29 cellular contexts compared by ENCODE assay signal in the genomic region with DNA sequence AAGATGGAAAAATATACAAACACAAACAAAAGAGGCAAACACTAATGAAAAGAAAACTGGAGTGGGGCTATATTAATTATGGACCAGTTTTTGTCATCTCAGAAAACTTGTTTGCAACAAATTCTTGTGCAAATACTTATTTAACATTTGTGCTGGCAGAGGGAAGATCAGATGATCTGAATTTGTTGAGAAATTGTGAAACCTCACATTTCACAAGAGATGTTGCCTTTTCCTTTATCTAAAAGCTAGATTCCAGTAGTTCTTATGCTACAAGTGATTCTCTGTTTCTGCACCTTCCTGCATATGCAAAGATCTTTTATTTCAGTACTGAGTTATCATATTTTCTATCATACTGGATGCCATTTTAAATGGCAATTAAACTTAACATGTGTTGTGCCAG.
DNase-seq lines count a peak whose midpoint lies in the region; ATAC-seq and TF ChIP-seq lines count a peak whose summit lies in the region.
"Had no signal": no experiment of that assay in that cellular context is flagged by ENCODE, and none has a peak within 500 bp of the region (broad histone marks: within the 10 kb centered on the region; RNA-seq: fewer than 3 reads in every experiment).

No MANE protein-coding gene starts in this region.

- no peak overlapping the region for H2BK5ac ChIP-seq in H9 (ENCODE audit: insufficient read length, low read length)

- ATAC-seq in HG03565 (IDR thresholded peaks at IDR 0.05; ENCODE audit: unreplicated experiment), result no peak
- ATAC-seq: activated CD8-positive, alpha-beta T cell treated with anti-CD3 and anti-CD28 coated beads, Interleukin-2, amount 10 ng/mL, durations not matched to agents 7 days and 5 days; foreskin keratinocyte; heart left ventricle; naive thymus-derived CD8-positive, alpha-beta T cell had no signal

- in situ Hi-C loops in SK-MEL-5 (cut with HindIII; ENCODE audit: low pct_unique_long_range_greater_than_20kb, low sequenced_read_pairs), result no loop called here

- no peak overlapping the region for H4K91ac ChIP-seq in H9 (ENCODE audit: insufficient read length, low read depth, low read length)

- H2BK20ac ChIP-seq in H9 (ENCODE audit: low read depth, low read length, poor library complexity, severe bottlenecking), result no peak overlapping the region

- H3K4me3 Mint-ChIP-seq in H9, result no peak overlapping the region
- H3K4me3 Mint-ChIP-seq: activated CD8-positive, alpha-beta T cell treated with anti-CD3 and anti-CD28 coated beads, Interleukin-2, amount 10 ng/mL, durations not matched to agents 7 days and 5 days; HFFc6; naive thymus-derived CD8-positive, alpha-beta T cell had no signal

- no peak overlapping the region for H4K5ac ChIP-seq in H9 (ENCODE audit: insufficient read length, low read depth, low read length)

- H3K23ac ChIP-seq in H9 (ENCODE audit: insufficient read length, low read depth, low read length), result no peak overlapping the region

- DNase-seq in GM03348 (ENCODE audit: low spot score), result peak; percentile 50
- peak; percentile 36 for DNase-seq in SK-MEL-5 (ENCODE audit: low read depth, low spot score)
- DNase-seq in fibroblast of peridontal ligament (ENCODE audit: extremely low read depth), result peak; percentile 79
- DNase-seq in renal cortical epithelial cell (ENCODE audit: low read depth), result peak; percentile 19
- DNase-seq in H9, result no peak
- DNase-seq in NCI-H1417 treated with DMSO at 0.1 percent for 48 hours (lab: John Stamatoyannopoulos, UW), result no peak
- DNase-seq: activated CD4-positive, alpha-beta T cell treated with anti-CD3 and anti-CD28 coated beads for 4 hours; activated CD8-positive, alpha-beta T cell treated with anti-CD3 and anti-CD28 coated beads, Interleukin-2, amount 10 ng/mL, durations not matched to agents 7 days and 5 days; activated naive CD4-positive, alpha-beta T cell treated with anti-CD3 and anti-CD28 coated beads, Interleukin-2, amount 50 U/mL, for 16 hours; C1 segment of cervical spinal cord; DMS153; effector CD4-positive, alpha-beta T cell; foreskin keratinocyte; GOT3; heart left ventricle; HFFc6; naive thymus-derived CD8-positive, alpha-beta T cell; NCI-H1105 treated with DMSO at 0.1 percent for 48 hours; NCI-H2081; NCI-H526; NK-92 treated with Interleukin-12 subunit alpha and Interleukin-12 subunit beta, amount 100 ng/mL, for 24 hours; nucleus accumbens; Right ventricle myocardium superior; stimulated activated CD4-positive, alpha-beta T cell treated with anti-CD3 and anti-CD28 coated beads, Interleukin-15, amount 100 ng/mL, for 24 hours; stimulated activated CD4-positive, alpha-beta T cell treated with anti-CD3 and anti-CD28 coated beads, Interleukin-4, amount 100 ng/mL, for 4 hours; SW 1271 had no signal

- H3K9me3 Mint-ChIP-seq in H9, result no peaks in the 10 kb centered on the region
- H3K9me3 Mint-ChIP-seq: HFFc6 had no signal

- no peak overlapping the region for H3K9ac ChIP-seq in H9 (ENCODE audit: extremely low read depth, insufficient read length, low read length)

- no peak for TF ChIP-seq CTCF in H9 (conservative IDR thresholded peaks at IDR 0.05)

- H3K27me3 Mint-ChIP-seq in H9 (ENCODE audit: low read depth), result no peaks in the 10 kb centered on the region
- H3K27me3 Mint-ChIP-seq: naive thymus-derived CD8-positive, alpha-beta T cell had no signal

- H3K23me2 ChIP-seq in H9 (ENCODE audit: insufficient read length, low read depth, low read length, poor library complexity, severe bottlenecking), result no peaks in the 10 kb centered on the region

- no peak overlapping the region for H3K27ac Mint-ChIP-seq in H9
- H3K27ac Mint-ChIP-seq: activated CD8-positive, alpha-beta T cell treated with anti-CD3 and anti-CD28 coated beads, Interleukin-2, amount 10 ng/mL, durations not matched to agents 7 days and 5 days; HFFc6; naive thymus-derived CD8-positive, alpha-beta T cell had no signal

- H3K14ac ChIP-seq in H9 (ENCODE audit: insufficient read depth, low read length), result no peak overlapping the region

- no peak overlapping the region for H2AFZ ChIP-seq in H9 (ENCODE audit: low read length)

- no peak overlapping the region for H2BK12ac ChIP-seq in H9 (ENCODE audit: insufficient read length, low read depth, low read length)

- no peak overlapping the region for H2BK15ac ChIP-seq in H9 (ENCODE audit: low read depth, low read length)

- H3K79me2 ChIP-seq in H9 (ENCODE audit: insufficient read depth, low read length), result no peaks in the 10 kb centered on the region

- H3K4ac ChIP-seq in H9 (ENCODE audit: low read depth, low read length), result no peak overlapping the region

- H3K36me3 Mint-ChIP-seq in H9 (ENCODE audit: insufficient read depth in 1 of 3, low read depth in 3 of 3), result no peaks in the 10 kb centered on the region

- peaks cover 7 to 10% of the 10 kb centered on the region in 2 experiments for H3K4me1 Mint-ChIP-seq in H9
- H3K4me1 Mint-ChIP-seq: naive thymus-derived CD8-positive, alpha-beta T cell had no signal

- H2AK5ac ChIP-seq in H9 (ENCODE audit: insufficient read length, low read length), result no peak overlapping the region

- no peaks in the 10 kb centered on the region for H3K9me3 ChIP-seq in H9 (ENCODE audit: control insufficient read depth, low read depth, low read length)
- H3K9me3 ChIP-seq: heart left ventricle, prostate gland, tibial nerve had no signal

- H4K8ac ChIP-seq in H9 (replicated peaks; ENCODE audit: insufficient read length, low read depth, low read length), result no peak overlapping the region

- H3K4me2 ChIP-seq in H9 (ENCODE audit: insufficient read depth, insufficient read length, low read length), result no peak overlapping the region

- H3T11ph ChIP-seq in H9 (ENCODE audit: low read length), result no peak overlapping the region

- H3K4me1 ChIP-seq in H9 (ENCODE audit: insufficient read depth, low read length), result no peaks in the 10 kb centered on the region
- H3K4me1 ChIP-seq: heart left ventricle, prostate gland, tibial nerve had no signal

- no peak overlapping the region for H3K18ac ChIP-seq in H9 (ENCODE audit: insufficient read length, low read depth, low read length)

- H2BK120ac ChIP-seq in H9 (ENCODE audit: low read depth, low read length, poor library complexity, severe bottlenecking), result no peak overlapping the region

- no peaks in the 10 kb centered on the region for H4K20me1 ChIP-seq in H9 (ENCODE audit: control insufficient read depth, insufficient read depth, insufficient read length)

- H3K27me3 ChIP-seq in H9 (ENCODE audit: insufficient read depth, low read length), result no peaks in the 10 kb centered on the region
- H3K27me3 ChIP-seq: foreskin keratinocyte, heart left ventricle, tibial nerve had no signal

- no peak overlapping the region for H3K27ac ChIP-seq in H9 (ENCODE audit: insufficient read length, low read depth, low read length)
- H3K27ac ChIP-seq: foreskin keratinocyte, heart left ventricle, prostate gland, tibial nerve had no signal

- H3K56ac ChIP-seq in H9 (ENCODE audit: insufficient read length, low read depth, low read length), result no peak overlapping the region

- no peaks in the 10 kb centered on the region for H3K79me1 ChIP-seq in H9 (ENCODE audit: insufficient read depth, low read depth, low read length, poor library complexity, severe bottlenecking)

Comparison
In these comparisons a context has a peak if more than half of its experiments do, and no peak if none do; other contexts are left out.
1. DNase-seq: peak in GM03348 (single experiment), SK-MEL-5 (single experiment), fibroblast of peridontal ligament (single experiment) and renal cortical epithelial cell (single experiment); none in H9 (single experiment) and NCI-H1417 treated with DMSO at 0.1 percent for 48 hours (single experiment).